20 cellular contexts compared by ENCODE assay signal in the genomic region with DNA sequence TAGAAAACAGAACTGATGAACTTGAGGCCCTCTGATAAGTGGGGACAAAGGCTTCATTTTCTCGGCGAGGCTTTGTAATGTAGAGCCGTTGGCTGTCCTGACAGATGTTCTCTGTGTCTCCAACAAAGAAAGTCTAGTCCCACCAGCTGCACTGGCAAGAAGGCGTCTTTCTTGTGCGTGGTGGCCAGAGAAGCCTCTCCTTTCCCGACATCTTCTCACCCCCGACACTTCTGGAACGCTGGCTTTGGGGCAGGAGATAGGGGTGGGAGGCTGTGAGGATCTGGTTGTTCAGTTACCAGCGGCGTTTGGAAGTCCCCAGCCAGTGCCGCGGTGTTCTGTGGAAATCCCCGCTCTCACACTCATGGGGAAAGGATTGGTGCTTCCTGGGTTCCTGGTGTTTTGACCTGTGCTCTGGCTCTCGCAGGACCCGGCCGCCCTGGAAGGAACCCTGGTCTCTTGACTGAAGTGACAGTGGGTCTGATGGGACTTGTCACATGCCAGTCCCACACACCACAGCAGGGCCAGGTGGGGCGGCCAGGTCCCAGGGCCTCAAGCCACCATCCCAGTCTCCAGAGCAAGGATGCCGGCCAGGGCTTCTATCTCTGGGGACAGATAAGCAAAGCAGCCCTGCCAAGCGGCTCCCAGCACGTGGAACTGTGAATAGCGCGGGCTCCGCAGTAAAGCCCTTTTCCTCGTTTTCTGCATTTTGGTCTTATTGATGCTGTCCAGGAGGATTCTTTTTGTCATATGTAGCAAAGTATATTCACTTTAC. TPM values are rescaled to one million over a fixed set of nuclear protein-coding genes. Genes with fewer than 3 reads are reported as not detected.
DNase-seq lines count a peak whose midpoint lies in the region; ATAC-seq and TF ChIP-seq lines count a peak whose summit lies in the region.
"Had no signal": no experiment of that assay in that cellular context is flagged by ENCODE, and none has a peak within 500 bp of the region (broad histone marks: within the 10 kb centered on the region; RNA-seq: fewer than 3 reads in every experiment).

No MANE protein-coding gene starts in this region.

- no peak for ATAC-seq in gastroesophageal sphincter
- no peak for ATAC-seq in HG03442 (IDR thresholded peaks at IDR 0.05; ENCODE audit: unreplicated experiment)
- no peak for ATAC-seq in GM21825 (IDR thresholded peaks at IDR 0.05; ENCODE audit: unreplicated experiment)

- H3K27me3 Mint-ChIP-seq in activated T-helper 2 cell treated with anti-CD3 and anti-CD28 coated beads, Interferon-gamma antibody, Interleukin-2, Interleukin-4, amounts not matched to agents 10 μg/mL and 5 μg/mL and 100 μg/mL, durations not matched to agents 14 hours and 24 hours and 36 hours (ENCODE audit: low read depth) = no peaks in the 10 kb centered on the region
- H3K27me3 Mint-ChIP-seq: activated naive CD4-positive, alpha-beta T cell treated with anti-CD3 and anti-CD28 coated beads, Interleukin-2, amount 50 U/mL, for 24 hours had no signal

- TF ChIP-seq CTCF in gastroesophageal sphincter (IDR thresholded peaks at IDR 0.05) = no peak

- H3K36me3 ChIP-seq in gastroesophageal sphincter = peaks cover 0 to 93% of the 10 kb centered on the region in 2 donors
- peaks cover 97% of the 10 kb centered on the region for H3K36me3 ChIP-seq in mesodermal cell (ENCODE audit: control insufficient read depth, insufficient read depth, low read length)

- H3K4me1 ChIP-seq in gastroesophageal sphincter = peaks cover 0 to 15% (median 0%) of the 10 kb centered on the region in 3 donors
- no peaks in the 10 kb centered on the region for H3K4me1 ChIP-seq in mesodermal cell (ENCODE audit: control insufficient read depth, insufficient read depth, low read length, poor library complexity, severe bottlenecking)
- H3K4me1 ChIP-seq: neural progenitor cell had no signal

- H3K4me3 ChIP-seq in gastroesophageal sphincter (no peak overlapping the region), mesodermal cell (ENCODE audit: extremely low read depth, insufficient read depth, low read length, poor library complexity, severe bottlenecking) (no peak overlapping the region)
- H3K4me3 ChIP-seq: hepatocyte, neural progenitor cell had no signal

- no peak for TF ChIP-seq EP300 in gastroesophageal sphincter (IDR thresholded peaks at IDR 0.05)

- H3K4me3 Mint-ChIP-seq in activated T-helper 2 cell treated with anti-CD3 and anti-CD28 coated beads, Interferon-gamma antibody, Interleukin-2, Interleukin-4, amounts not matched to agents 10 μg/mL and 5 μg/mL and 100 μg/mL, durations not matched to agents 14 hours and 24 hours and 36 hours (ENCODE audit: low read depth) = no peak overlapping the region
- H3K4me3 Mint-ChIP-seq: activated naive CD4-positive, alpha-beta T cell treated with anti-CD3 and anti-CD28 coated beads, Interleukin-2, amount 50 U/mL, for 24 hours; neural progenitor cell had no signal

- H3K27me3 ChIP-seq in gastroesophageal sphincter = no peaks in the 10 kb centered on the region
- H3K27me3 ChIP-seq: brain microvascular endothelial cell, hepatocyte, neural progenitor cell had no signal

- H3K36me3 Mint-ChIP-seq in activated T-helper 2 cell treated with anti-CD3 and anti-CD28 coated beads, Interferon-gamma antibody, Interleukin-2, Interleukin-4, amounts not matched to agents 10 μg/mL and 5 μg/mL and 100 μg/mL, durations not matched to agents 14 hours and 24 hours and 36 hours (ENCODE audit: low read depth) = peaks cover 74% of the 10 kb centered on the region
- H3K36me3 Mint-ChIP-seq: activated naive CD4-positive, alpha-beta T cell treated with anti-CD3 and anti-CD28 coated beads, Interleukin-2, amount 50 U/mL, for 24 hours had no signal

- peak overlapping the region in 3 of 4 donors; percentile 10 to 50 (median 48) for H3K27ac ChIP-seq in gastroesophageal sphincter
- H3K27ac ChIP-seq in mesodermal cell (ENCODE audit: low read depth, low read length, severe bottlenecking) = peak overlapping the region; percentile 6
- H3K27ac ChIP-seq in temporal lobe (ENCODE audit: low read depth, low read length) = peak overlapping the region; percentile 1
- H3K27ac ChIP-seq: brain microvascular endothelial cell, hepatocyte, neural progenitor cell had no signal

- no peaks in the 10 kb centered on the region for H3K9me3 ChIP-seq in gastroesophageal sphincter
- H3K9me3 ChIP-seq in mesodermal cell (ENCODE audit: control insufficient read depth, low read length) = no peaks in the 10 kb centered on the region

- WGBS in gastroesophageal sphincter (ENCODE audit: low coverage in 1 of 2), 2 donors = 77 to 84% methylated on average over 13 to 14 of the region's 24 CpGs
- 95 to 96% methylated on average over 16 to 22 of the region's 24 CpGs for WGBS in mesodermal cell (ENCODE audit: insufficient coverage in 2 of 2), 2 experiments

- TF ChIP-seq POLR2A in gastroesophageal sphincter (IDR thresholded peaks at IDR 0.05) = no peak

- no peaks in the 10 kb centered on the region for H3K4me1 Mint-ChIP-seq in activated T-helper 2 cell treated with anti-CD3 and anti-CD28 coated beads, Interferon-gamma antibody, Interleukin-2, Interleukin-4, amounts not matched to agents 10 μg/mL and 5 μg/mL and 100 μg/mL, durations not matched to agents 14 hours and 24 hours and 36 hours (ENCODE audit: low read depth)
- H3K4me1 Mint-ChIP-seq: activated naive CD4-positive, alpha-beta T cell treated with anti-CD3 and anti-CD28 coated beads, Interleukin-2, amount 50 U/mL, for 24 hours; neural progenitor cell had no signal

- H3K9me3 Mint-ChIP-seq in activated T-helper 2 cell treated with anti-CD3 and anti-CD28 coated beads, Interferon-gamma antibody, Interleukin-2, Interleukin-4, amounts not matched to agents 10 μg/mL and 5 μg/mL and 100 μg/mL, durations not matched to agents 14 hours and 24 hours and 36 hours = no peaks in the 10 kb centered on the region
- H3K9me3 Mint-ChIP-seq: activated naive CD4-positive, alpha-beta T cell treated with anti-CD3 and anti-CD28 coated beads, Interleukin-2, amount 50 U/mL, for 24 hours; neural progenitor cell had no signal

- peak overlapping the region; percentile 22 for H3K27ac Mint-ChIP-seq in activated T-helper 2 cell treated with anti-CD3 and anti-CD28 coated beads, Interferon-gamma antibody, Interleukin-2, Interleukin-4, amounts not matched to agents 10 μg/mL and 5 μg/mL and 100 μg/mL, durations not matched to agents 14 hours and 24 hours and 36 hours
- H3K27ac Mint-ChIP-seq: activated naive CD4-positive, alpha-beta T cell treated with anti-CD3 and anti-CD28 coated beads, Interleukin-2, amount 50 U/mL, for 24 hours had no signal

- no peak for DNase-seq in activated T-helper 2 cell treated with anti-CD3 and anti-CD28 coated beads, Interferon-gamma antibody, Interleukin-2, Interleukin-4, amounts not matched to agents 10 μg/mL and 5 μg/mL and 100 μg/mL, durations not matched to agents 14 hours and 24 hours and 36 hours (ENCODE audit: low spot score)
- no peak for DNase-seq in stimulated activated CD4-positive, alpha-beta T cell treated with anti-CD3 and anti-CD28 coated beads, Interleukin-4, amount 100 ng/mL, for 24 hours
- no peak for DNase-seq in HPDE6-E6E7 (ENCODE audit: extremely low spot score)
- DNase-seq: activated CD4-positive, alpha-beta T cell treated with anti-CD3 and anti-CD28 coated beads, Interleukin-2, amount 50 U/mL, for 48 hours; activated T-cell treated with anti-CD3 and anti-CD28 coated beads for 4 hours; brain microvascular endothelial cell; DND-41; GOT3; islet precursor cell; NCI-H1436 treated with DMSO at 0.1 percent for 48 hours; NCI-H226; RPMI8226 had no signal

- intact Hi-C loops in activated T-helper 2 cell treated with anti-CD3 and anti-CD28 coated beads, Interferon-gamma antibody, Interleukin-2, Interleukin-4, amounts not matched to agents 10 μg/mL and 5 μg/mL and 100 μg/mL, durations not matched to agents 14 hours and 24 hours and 36 hours (cut with micrococcal nuclease) = no loop called here

RNA-seq across cellular contexts. Expression of gene FADS2, which starts 23.2 kb away (rescaled TPM):
- total RNA-seq in activated T-helper 2 cell treated with anti-CD3 and anti-CD28 coated beads, Interferon-gamma antibody, Interleukin-2, Interleukin-4, amounts not matched to agents 10 μg/mL and 5 μg/mL and 100 μg/mL, durations not matched to agents 14 hours and 24 hours and 36 hours = 366 and 381 TPM in 2 replicates
- total RNA-seq in gastroesophageal sphincter (10 to 100 TPM; 17.6 to 40.0 (median 33.4) TPM), temporal lobe (93.2 TPM)
- polyA plus RNA-seq in mesodermal cell (2013, experiment 1 of 2) = 708 TPM
- 593 TPM for polyA plus RNA-seq in mesodermal cell (2013, experiment 2 of 2)

RNA-seq across cellular contexts. Expression of gene FADS1, which starts 34.5 kb away (rescaled TPM):
- 114 and 116 TPM in 2 replicates for total RNA-seq in activated T-helper 2 cell treated with anti-CD3 and anti-CD28 coated beads, Interferon-gamma antibody, Interleukin-2, Interleukin-4, amounts not matched to agents 10 μg/mL and 5 μg/mL and 100 μg/mL, durations not matched to agents 14 hours and 24 hours and 36 hours
- 10 to 100 TPM; 20.8 to 37.4 (median 32.0) TPM for total RNA-seq in gastroesophageal sphincter
- polyA plus RNA-seq in mesodermal cell (2013, experiment 1 of 2) = 174 TPM
- 172 TPM for polyA plus RNA-seq in mesodermal cell (2013, experiment 2 of 2)
- 50.4 TPM for total RNA-seq in temporal lobe

RNA-seq across cellular contexts. Expression of gene FADS3, which starts 40.0 kb away (rescaled TPM):
- 22.1 and 24.1 TPM in 2 replicates for total RNA-seq in activated T-helper 2 cell treated with anti-CD3 and anti-CD28 coated beads, Interferon-gamma antibody, Interleukin-2, Interleukin-4, amounts not matched to agents 10 μg/mL and 5 μg/mL and 100 μg/mL, durations not matched to agents 14 hours and 24 hours and 36 hours
- total RNA-seq in gastroesophageal sphincter = 10 to 100 TPM; 41.6 to 81.6 (median 60.5) TPM
- 18.2 TPM for polyA plus RNA-seq in mesodermal cell (2013, experiment 1 of 2)
- polyA plus RNA-seq in mesodermal cell (2013, experiment 2 of 2) = 12.8 TPM
- total RNA-seq in temporal lobe = 40.6 TPM

RNA-seq across cellular contexts. Expression of gene FEN1, which starts 58.6 kb away (rescaled TPM):
- 130 and 131 TPM in 2 replicates for total RNA-seq in activated T-helper 2 cell treated with anti-CD3 and anti-CD28 coated beads, Interferon-gamma antibody, Interleukin-2, Interleukin-4, amounts not matched to agents 10 μg/mL and 5 μg/mL and 100 μg/mL, durations not matched to agents 14 hours and 24 hours and 36 hours
- 10 to 100 TPM in 1 of 4 donors, 1 to 10 TPM in 3; 7.1 to 14.2 (median 8.1) TPM for total RNA-seq in gastroesophageal sphincter
- 34.0 TPM for polyA plus RNA-seq in mesodermal cell (2013, experiment 1 of 2)
- polyA plus RNA-seq in mesodermal cell (2013, experiment 2 of 2) = 29.7 TPM
- 10.6 TPM for total RNA-seq in temporal lobe

RNA-seq across cellular contexts. Expression of gene TMEM258, which starts 58.9 kb away (rescaled TPM):
- 187 and 192 TPM in 2 replicates for total RNA-seq in activated T-helper 2 cell treated with anti-CD3 and anti-CD28 coated beads, Interferon-gamma antibody, Interleukin-2, Interleukin-4, amounts not matched to agents 10 μg/mL and 5 μg/mL and 100 μg/mL, durations not matched to agents 14 hours and 24 hours and 36 hours
- total RNA-seq in gastroesophageal sphincter (10 to 100 TPM; 31.4 to 36.7 (median 33.3) TPM), temporal lobe (17.2 TPM)
- polyA plus RNA-seq in mesodermal cell (2013, experiment 1 of 2) = 270 TPM
- 257 TPM for polyA plus RNA-seq in mesodermal cell (2013, experiment 2 of 2)
